22 cellular contexts compared by ENCODE assay signal in the genomic region with DNA sequence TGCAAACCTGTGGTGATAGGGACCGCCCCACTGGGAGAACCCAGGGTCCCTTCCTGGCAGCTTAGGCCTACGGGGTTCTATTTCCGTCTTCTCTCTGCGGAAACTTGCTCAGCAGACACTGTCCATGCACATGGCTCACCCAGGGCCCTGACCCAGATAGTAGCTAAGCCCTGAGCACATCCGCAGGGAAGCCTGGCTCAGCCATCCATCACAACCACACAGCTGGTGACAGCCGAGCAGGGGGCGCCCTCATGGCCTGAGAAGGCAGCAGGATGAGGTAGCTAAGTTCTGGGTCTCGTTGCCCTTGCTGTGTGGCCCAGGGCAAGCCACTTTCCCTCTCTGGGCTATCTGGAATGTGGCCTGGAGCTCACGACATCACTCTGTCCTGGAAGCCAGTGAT. TPM values are rescaled to one million over a fixed set of nuclear protein-coding genes. Genes with fewer than 3 reads are reported as not detected.
DNase-seq lines count a peak whose midpoint lies in the region; ATAC-seq, FAIRE-seq and TF ChIP-seq lines count a peak whose summit lies in the region.
"Had no signal": no experiment of that assay in that cellular context is flagged by ENCODE, and none has a peak within 500 bp of the region (broad histone marks: within the 10 kb centered on the region; RNA-seq: fewer than 3 reads in every experiment).

No MANE protein-coding gene starts in this region.

- TF ChIP-seq POLR2A in HepG2 (IDR thresholded peaks at IDR 0.05; ENCODE audit: insufficient read depth in 1 of 2, low read depth in 2 of 2, low read length in 2 of 2) (no peak), right lobe of liver (IDR thresholded peaks at IDR 0.05) (no peak)

- H3K79me2 ChIP-seq in HepG2 (ENCODE audit: insufficient read depth, low read length), result no peaks in the 10 kb centered on the region
- H3K79me2 ChIP-seq in OCI-LY7 (ENCODE audit: insufficient read depth, low read depth, low read length), result no peaks in the 10 kb centered on the region

- DNase-seq in HepG2 (ENCODE audit: low spot score) (no peak), right lobe of liver (no peak), OCI-LY7 (ENCODE audit: low spot score) (peak; percentile 82), mesenteric fat pad (ENCODE audit: low spot score) (peak; percentile 41), Calu3 (no peak), NAMALWA (ENCODE audit: low spot score) (no peak)
- DNase-seq in activated CD4-positive, alpha-beta T cell treated with anti-CD3 and anti-CD28 coated beads, Interleukin-2, amount 50 U/mL, for 48 hours, result no peak
- DNase-seq: AML-193, COR-L47, KG1, MV-4-11, NCI-H1417, NCI-H187, NCI-H2107, NCI-H510A treated with DMSO at 0.1 percent for 48 hours, NCI-H82, Peyer's patch, SW 1271, T-helper 2 cell had no signal

- H3K4me3 ChIP-seq in HepG2 (replicated peaks in 1 of 3; ENCODE audit: insufficient read depth in 1 of 3, low read depth in 2 of 3, low read length in 3 of 3), result no peak overlapping the region
- no peak overlapping the region for H3K4me3 ChIP-seq in right lobe of liver
- H3K4me3 ChIP-seq in OCI-LY7 (ENCODE audit: low read depth, low read length, poor library complexity, severe bottlenecking), result peak overlapping the region; percentile 33
- H3K4me3 ChIP-seq: Peyer's patch had no signal

- no peaks in the 10 kb centered on the region for H3K4me1 Mint-ChIP-seq in Calu3 (ENCODE audit: low read depth, unreplicated experiment)

- H3K9ac ChIP-seq in HepG2 (ENCODE audit: insufficient read depth, low read depth, low read length), result no peak overlapping the region

- H3K27me3 Mint-ChIP-seq in Calu3 (ENCODE audit: unreplicated experiment), result peaks cover 29% of the 10 kb centered on the region

- H3K27ac ChIP-seq in HepG2 (ENCODE audit: extremely low read length, insufficient read depth, low read length) (no peak overlapping the region), right lobe of liver (no peak overlapping the region), OCI-LY7 (ENCODE audit: low read depth, low read length, poor library complexity, severe bottlenecking) (peak overlapping the region; percentile 99)
- H3K27ac ChIP-seq: 22Rv1, Peyer's patch had no signal

- no peak for TF ChIP-seq CTCF in HepG2 (CRISPR knock-in tag; IDR thresholded peaks at IDR 0.05)
- no peak for TF ChIP-seq CTCF in right lobe of liver (IDR thresholded peaks at IDR 0.05)
- peak; percentile 60; the same call in 1 of the 2 replicates for TF ChIP-seq CTCF in OCI-LY7 (conservative IDR thresholded peaks at IDR 0.05; ENCODE audit: low read length)
- no peak for TF ChIP-seq CTCF in Calu3 (IDR thresholded peaks at IDR 0.05; ENCODE audit: unreplicated experiment)

- no peak for ATAC-seq in HepG2
- ATAC-seq in right lobe of liver, result no peak
- no peak for ATAC-seq in GM19395 (IDR thresholded peaks at IDR 0.05; ENCODE audit: unreplicated experiment)
- ATAC-seq: HCT116 had no signal

- H3K36me3 ChIP-seq in HepG2 (replicated peaks in 1 of 2; ENCODE audit: control insufficient read depth in 1 of 2, insufficient read depth in 2 of 2, low read length in 2 of 2) (no peaks in the 10 kb centered on the region), right lobe of liver (no peaks in the 10 kb centered on the region), OCI-LY7 (ENCODE audit: insufficient read depth, low read length) (peaks cover 10% of the 10 kb centered on the region; the same call in 1 of the 2 replicates)
- H3K36me3 ChIP-seq: Peyer's patch had no signal

- intact Hi-C loops in HepG2 (cut with micrococcal nuclease; ENCODE audit: unreplicated experiment), result no loop called here
- intact Hi-C loops in right lobe of liver (cut with DNase I), result no loop called here
- intact Hi-C loops in OCI-LY7 (cut with micrococcal nuclease; ENCODE audit: unreplicated experiment), result loop anchor here (5.0 to 10.0 kb wide), 3 partner anchors 42 to 206 kb away; no protein-coding TSS in a partner anchor
- intact Hi-C loops in Calu3 (cut with micrococcal nuclease; ENCODE audit: unreplicated experiment), result no loop called here

- in situ Hi-C loops in HepG2 (cut with HindIII; ENCODE audit: extremely low pct_ligation_motif_present, low pct_unique_long_range_greater_than_20kb), result no loop called here

- no peak overlapping the region for H3K4me2 ChIP-seq in HepG2 (ENCODE audit: low read depth, low read length)
- H3K4me2 ChIP-seq in OCI-LY7 (ENCODE audit: low read length), result peak overlapping the region; percentile 84

- H3K27me3 ChIP-seq in HepG2 (ENCODE audit: control insufficient read depth in 1 of 2, insufficient read depth in 2 of 2, low read length in 2 of 2) (no peaks in the 10 kb centered on the region; a peak in 2 of 5 replicates), right lobe of liver (no peaks in the 10 kb centered on the region)
- H3K27me3 ChIP-seq: Peyer's patch had no signal

- H2AFZ ChIP-seq in HepG2 (ENCODE audit: low read length), result no peak overlapping the region
- H2AFZ ChIP-seq in OCI-LY7 (ENCODE audit: low read length), result peak overlapping the region; percentile 55; the same call in 1 of the 2 replicates

- H3K36me3 Mint-ChIP-seq in Calu3 (ENCODE audit: insufficient read depth, unreplicated experiment), result no peaks in the 10 kb centered on the region

- TF ChIP-seq RAD21 in HepG2 (CRISPR knock-in tag; IDR thresholded peaks at IDR 0.05), result no peak

- no peaks in the 10 kb centered on the region for H3K9me3 ChIP-seq in HepG2 (ENCODE audit: low read length)
- peaks cover 0 to 3% (median 0%) of the 10 kb centered on the region in 4 donors for H3K9me3 ChIP-seq in right lobe of liver
- H3K9me3 ChIP-seq in OCI-LY7 (ENCODE audit: low read length), result peaks cover 21% of the 10 kb centered on the region

- no peaks in the 10 kb centered on the region for H3K9me3 Mint-ChIP-seq in Calu3 (ENCODE audit: low read depth, unreplicated experiment)

- TF ChIP-seq EP300 in HepG2 (IDR thresholded peaks at IDR 0.05; ENCODE audit: low read depth in 2 of 2, low read length in 2 of 2), result no peak
- TF ChIP-seq EP300 in HepG2 (CRISPR knock-in tag; IDR thresholded peaks at IDR 0.05; ENCODE audit: borderline replicate concordance), result no peak

- H3K4me3 Mint-ChIP-seq in Calu3 (ENCODE audit: low read depth, unreplicated experiment), result no peak overlapping the region

- BruUV-seq in HepG2 (replicated peaks; lab: Mats Ljungman, UMichigan) (no TSS peak), OCI-LY7 (replicated peaks; lab: Mats Ljungman, UMichigan) (no TSS peak), Calu3 (replicated peaks; lab: Mats Ljungman, UMichigan) (no TSS peak)

- WGBS in HepG2 (ENCODE audit: low lambda C conversion rate), result 37% methylated on average over 7 of the region's 9 CpGs
- WGBS in right lobe of liver (ENCODE audit: insufficient coverage, low coverage, low lambda C conversion rate, missing lambda C conversion rate), result 57% methylated on average over 3 of the region's 9 CpGs

- no peaks in the 10 kb centered on the region for H3K9me2 ChIP-seq in OCI-LY7 (ENCODE audit: insufficient read depth, low read length)

- POLR2A ChIA-PET in HepG2 (lab: Yijun Ruan, JAX) (no interaction called here), OCI-LY7 (lab: Charles Lee) (interaction anchor here (0.7 to 1.1 kb wide), 4 partner anchors 13 to 193 kb away, joined by 3 to 4 read pairs (median 3); no protein-coding TSS in a partner anchor)

- H4K20me1 ChIP-seq in HepG2 (ENCODE audit: insufficient read depth, low read length) (no peaks in the 10 kb centered on the region), OCI-LY7 (ENCODE audit: insufficient read depth, low read length) (no peaks in the 10 kb centered on the region)

- H3K27ac Mint-ChIP-seq in Calu3 (ENCODE audit: unreplicated experiment), result no peak overlapping the region

- CTCF ChIA-PET in HepG2 (lab: Yijun Ruan, JAX; ENCODE audit: low intra/inter-chr PET ratio, low total read pairs) (no interaction called here), OCI-LY7 (lab: Charles Lee; ENCODE audit: unreplicated experiment) (no interaction called here), Calu3 (lab: Charles Lee) (no interaction called here)

- H3K4me1 ChIP-seq in HepG2 (ENCODE audit: insufficient read depth, low read length), result peaks cover 10% of the 10 kb centered on the region; the same call in 1 of the 2 replicates
- H3K4me1 ChIP-seq in right lobe of liver, result no peaks in the 10 kb centered on the region
- peaks cover 62% of the 10 kb centered on the region for H3K4me1 ChIP-seq in OCI-LY7 (ENCODE audit: insufficient read depth, low read length, poor library complexity, severe bottlenecking)
- H3K4me1 ChIP-seq: Peyer's patch had no signal

- no peak for FAIRE-seq in HepG2 (lab: Jason Lieb, UNC)

TF ChIP-seq in HepG2, 621 proteins besides CTCF, POLR2A, EP300 and RAD21:
- TF ChIP-seq ZNF563 (CRISPR knock-in tag; IDR thresholded peaks at IDR 0.05), result no peak
- TF ChIP-seq ZNF768 (CRISPR knock-in tag; IDR thresholded peaks at IDR 0.05), result peak; percentile 90
TF ChIP-seq in HepG2: peak in this region for 1.

RNA-seq across cellular contexts. Expression of gene NPTX2, which starts 23.3 kb away (rescaled TPM):
- total RNA-seq in HepG2 (2016; rRNA removed; fragmentation: Illumina TruSeq; extraction: Trizol) (not detected in 2 replicates), right lobe of liver (1 to 10 TPM in 3 of 6 experiments, under 1 TPM in 3; 0.23 to 3.7 (median 0.73) TPM), OCI-LY7 (2022) (not detected in 2 replicates), mesenteric fat pad (23.8 TPM), Calu3 (2022) (not detected in 2 replicates)
- total RNA-seq in HepG2 (2016; cell fraction: cytosol; rRNA removed; fragmentation: Illumina TruSeq; extraction: Trizol; ENCODE audit: low read depth), result not detected in 2 replicates
- not detected in 2 replicates for total RNA-seq in HepG2 (2016; cell fraction: insoluble cytoplasmic fraction; rRNA removed; fragmentation: Illumina TruSeq; extraction: Trizol)
- total RNA-seq in HepG2 (2016; cell fraction: membrane; rRNA removed; fragmentation: Illumina TruSeq; extraction: Trizol), result not detected in 2 replicates
- total RNA-seq in HepG2 (2016; cell fraction: nucleus; rRNA removed; fragmentation: Illumina TruSeq; extraction: Trizol), result not detected in 2 replicates
- polyA plus RNA-seq in HepG2 (2011; rRNA removed), result not detected in 2 replicates
- polyA plus RNA-seq in HepG2 (2011; cell fraction: cytosol; rRNA removed), result not detected in 2 replicates
- polyA plus RNA-seq in HepG2 (2011; cell fraction: nucleus; rRNA removed), result not detected in 2 replicates
- polyA plus RNA-seq in HepG2 (2012), result not detected in 2 replicates
- polyA plus RNA-seq in HepG2 (2016; cell fraction: cytosol; fragmentation: Illumina TruSeq; extraction: Trizol; ENCODE audit: low read depth), result not detected in 2 replicates
- polyA plus RNA-seq in HepG2 (2016; cell fraction: insoluble cytoplasmic fraction; fragmentation: Illumina TruSeq; extraction: Trizol; ENCODE audit: low read depth), result not detected in 2 replicates
- polyA plus RNA-seq in HepG2 (2016; cell fraction: membrane; fragmentation: Illumina TruSeq; extraction: Trizol; ENCODE audit: low read depth), result not detected in 2 replicates
- not detected in 2 replicates for polyA plus RNA-seq in HepG2 (2016; cell fraction: nucleus; fragmentation: Illumina TruSeq; extraction: Trizol; ENCODE audit: insufficient read depth, low read depth)
- not detected in 2 replicates for polyA minus RNA-seq in HepG2 (2011; rRNA and poly(A)+ RNA removed; ENCODE audit: low replicate concordance)
- not detected in 2 replicates for polyA minus RNA-seq in HepG2 (2011; cell fraction: cytosol; rRNA and poly(A)+ RNA removed)
- polyA minus RNA-seq in HepG2 (2011; cell fraction: nucleus; rRNA and poly(A)+ RNA removed), result not detected in 2 replicates
- total RNA-seq in OCI-LY7 (2014; rRNA removed; shearing (Covaris generic)), result not detected in 2 replicates

Comparison
In these comparisons a context has a peak if more than half of its experiments do, and no peak if none do; other contexts are left out.
1. DNase-seq: peak in OCI-LY7 (single experiment) and mesenteric fat pad (single experiment); none in HepG2 (single experiment), right lobe of liver (0 of 3), Calu3 (single experiment), NAMALWA (single experiment) and activated CD4-positive, alpha-beta T cell treated with anti-CD3 and anti-CD28 coated beads, Interleukin-2, amount 50 U/mL, for 48 hours (0 of 2).